Comparison of ENCODE assay signal across 8 cellular contexts in the genomic region with DNA sequence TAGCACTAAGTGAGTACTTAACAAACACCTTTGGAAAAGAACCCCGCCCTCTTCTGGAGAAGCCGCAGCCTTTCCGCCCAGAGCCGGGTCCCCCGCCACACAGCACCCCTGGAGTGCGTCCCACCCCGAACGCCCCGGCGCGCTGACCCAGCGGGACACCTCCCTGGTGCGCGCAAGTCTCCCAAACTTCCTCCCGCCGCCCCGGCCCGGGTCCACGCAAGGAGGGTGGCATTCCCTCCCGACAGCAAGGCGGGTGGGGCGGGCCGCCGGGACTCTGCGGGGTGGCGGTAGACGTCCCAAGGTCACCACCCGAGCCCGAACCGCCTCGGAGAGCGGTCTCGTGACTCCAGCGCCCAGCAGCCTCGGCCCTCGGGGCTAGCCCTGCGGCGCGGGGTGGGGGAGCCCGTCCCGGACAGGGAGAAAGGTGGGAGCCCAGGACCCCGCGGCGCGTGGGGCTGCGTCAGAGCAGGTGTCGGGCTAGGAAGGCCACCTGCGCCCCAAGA. TPM values are rescaled to one million over a fixed set of nuclear protein-coding genes. Genes with fewer than 3 reads are reported as not detected.
DNase-seq lines count a peak whose midpoint lies in the region; ATAC-seq and TF ChIP-seq lines count a peak whose summit lies in the region.

No MANE protein-coding gene starts in this region.

- H3K36me3 ChIP-seq in PC-9 (ENCODE audit: low read depth): 0 out of 2 replicates have a peak, but pooled peaks cover 11% of the 10 kb centered on the region
- H3K36me3 ChIP-seq in adipocyte (ENCODE audit: control insufficient read depth, insufficient read depth, low read length, severe bottlenecking): peaks cover 7% of the 10 kb centered on the region

- H3K9me3 ChIP-seq in PC-9 (ENCODE audit: insufficient read depth, low read depth) (no peaks in the 10 kb centered on the region), adipocyte (ENCODE audit: control insufficient read depth, low read length) (no peaks in the 10 kb centered on the region)

- H3K4me1 ChIP-seq in PC-9 (replicated peaks; ENCODE audit: insufficient read depth): peaks cover 23% of the 10 kb centered on the region
- H3K4me1 ChIP-seq in adipocyte (ENCODE audit: control insufficient read depth, insufficient read depth, low read length): peaks cover 27% of the 10 kb centered on the region

- DNase-seq in AG20443 (ENCODE audit: low spot score): peak; percentile 77
- peak in 1 of 2 experiments; percentile 56 for DNase-seq in PC-9
- DNase-seq in adipocyte (ENCODE audit: low read depth): peak; percentile 65
- DNase-seq in left cardiac atrium: peak; percentile 53
- DNase-seq in pons (ENCODE audit: low spot score): peak; percentile 14
- no peak for DNase-seq in H4 (ENCODE audit: low spot score)

- no peaks in the 10 kb centered on the region; the same call in 1 of the 2 replicates for H3F3A ChIP-seq in PC-9 (ENCODE audit: insufficient read depth, low read depth)

- H4K20me1 ChIP-seq in PC-9 (ENCODE audit: insufficient read depth): peaks cover 49% of the 10 kb centered on the region

- peak overlapping the region; percentile 50 for H3K27ac ChIP-seq in PC-9

- peaks cover 52% of the 10 kb centered on the region for H3K79me2 ChIP-seq in PC-9 (ENCODE audit: low read depth)

- H3K27me3 ChIP-seq in PC-9 (ENCODE audit: insufficient read depth, low read depth): no peaks in the 10 kb centered on the region
- H3K27me3 ChIP-seq in adipocyte (replicated peaks; ENCODE audit: control insufficient read depth, insufficient read depth, low read length): no peaks in the 10 kb centered on the region

- intact Hi-C loops in PC-9 (cut with micrococcal nuclease; ENCODE audit: unreplicated experiment): no loop called here
- intact Hi-C loops in left cardiac atrium (cut with DNase I): no loop called here

- TF ChIP-seq CTCF in PC-9 (conservative IDR thresholded peaks at IDR 0.05): peak; percentile 44; the same call in 1 of the 2 replicates

- BruUV-seq in PC-9 (replicated peaks; lab: Mats Ljungman, UMichigan): no TSS peak

- H3K9me2 ChIP-seq in PC-9 (ENCODE audit: insufficient read depth): no peaks in the 10 kb centered on the region; the same call in 1 of the 2 replicates

- H3K9ac ChIP-seq in adipocyte (ENCODE audit: low read length): peak overlapping the region; percentile 93

- CTCF ChIA-PET in PC-9 (lab: Charles Lee): no interaction called here

- H3K4me2 ChIP-seq in PC-9: peak overlapping the region; percentile 93

- peak overlapping the region; percentile 99 for H2AFZ ChIP-seq in PC-9

- ATAC-seq in GM18907 (IDR thresholded peaks at IDR 0.05; ENCODE audit: unreplicated experiment) (peak; percentile 40), HG03066 (IDR thresholded peaks at IDR 0.05; ENCODE audit: low read depth, unreplicated experiment) (peak; percentile 27), left cardiac atrium (peak; percentile 51 to 66)

- H3K4me3 ChIP-seq in PC-9 (peak overlapping the region; percentile 88), adipocyte (ENCODE audit: low read length) (peak overlapping the region; percentile 97)

- POLR2A ChIA-PET in PC-9 (lab: Charles Lee; ENCODE audit: unreplicated experiment): interaction anchor here (0.7 kb wide), 1 partner anchor 8 kb away, joined by 4 read pairs; no protein-coding TSS in a partner anchor

RNA-seq across cellular contexts. Expression of a gene that starts 0.6 kb away (rescaled TPM):
- total RNA-seq in PC-9 (2021) (29.7 and 31.3 TPM in 2 replicates), left cardiac atrium (10 to 100 TPM; 18.3 to 24.6 TPM)
- total RNA-seq in H4 (2014; rRNA removed; shearing (Covaris generic)): 3.7 and 8.1 TPM in 2 replicates
